In the genomic region with DNA sequence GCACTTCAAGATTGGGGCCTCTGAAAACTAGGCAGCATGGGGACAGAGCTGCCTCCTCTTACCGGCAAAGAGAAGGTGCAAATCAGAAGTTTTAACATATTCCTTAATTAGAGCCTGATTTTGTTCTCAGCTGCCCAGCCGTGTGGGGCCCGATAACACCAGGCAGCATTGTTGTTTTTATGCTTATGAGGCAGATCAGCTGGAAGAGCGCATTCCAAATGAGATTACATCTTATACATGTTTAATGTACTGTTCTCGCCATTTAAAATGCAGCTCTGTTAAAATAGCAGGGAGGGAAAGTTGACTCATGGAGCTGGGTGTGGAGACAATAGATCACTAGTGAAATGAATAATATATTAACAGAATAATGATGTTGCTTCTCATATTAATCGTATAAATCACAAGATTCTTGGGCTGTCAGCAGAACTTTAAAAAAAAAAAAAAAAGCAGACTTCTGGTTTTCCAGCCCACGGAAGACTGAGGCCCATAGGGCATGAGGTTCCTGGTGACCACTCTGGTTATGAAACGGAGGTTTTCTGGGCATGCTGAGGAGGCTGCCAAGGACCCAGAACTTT, we compare ENCODE assay signal across 21 cellular contexts.
"Had no signal": no experiment of that assay in that cellular context is flagged by ENCODE, and none has a peak within 500 bp of the region (broad histone marks: within the 10 kb centered on the region; RNA-seq: fewer than 3 reads in every experiment).

No MANE protein-coding gene starts in this region.

- H3K9me3 ChIP-seq: esophagus squamous epithelium, right atrium auricular region, upper lobe of right lung had no signal

- H3K36me3 ChIP-seq: esophagus squamous epithelium, heart right ventricle, right atrium auricular region, spleen, upper lobe of right lung had no signal

- H3K27ac ChIP-seq: coronary artery, esophagus squamous epithelium, heart right ventricle, right atrium auricular region, spleen, upper lobe of right lung had no signal

- H3K36me3 Mint-ChIP-seq: memory B cell had no signal

- DNase-seq: activated CD4-positive, alpha-beta T cell treated with anti-CD3 and anti-CD28 coated beads for 1 hour; activated CD4-positive, alpha-beta T cell treated with anti-CD3 and anti-CD28 coated beads, Interleukin-2, amount 50 U/mL, for 1 hour; activated CD8-positive, alpha-beta T cell treated with anti-CD3 and anti-CD28 coated beads, Interleukin-2, amount 10 ng/mL, durations not matched to agents 7 days and 5 days; activated gamma-delta T cell; activated naive CD4-positive, alpha-beta T cell treated with anti-CD3 and anti-CD28 coated beads, Interleukin-2, amount 50 U/mL, for 16 hours; anterior cingulate cortex; cerebellar nuclear complex; esophagus squamous epithelium; heart right ventricle; left ventricle myocardium superior; naive B cell; spleen; stimulated activated CD4-positive, alpha-beta T cell treated with anti-CD3 and anti-CD28 coated beads, Interleukin-4, amount 100 ng/mL, for 1 hour; stimulated activated naive CD4-positive, alpha-beta T cell treated with Interleukin-2 at 50 U/mL for 16 hours; T-helper 9 cell; upper lobe of right lung had no signal

- H3K27me3 ChIP-seq: right atrium auricular region, upper lobe of right lung had no signal

- H3K4me1 ChIP-seq: esophagus squamous epithelium, upper lobe of right lung had no signal

- ATAC-seq: activated CD8-positive, alpha-beta T cell treated with anti-CD3 and anti-CD28 coated beads, Interleukin-2, amount 10 ng/mL, durations not matched to agents 7 days and 5 days; heart right ventricle; left ventricle myocardium superior; upper lobe of right lung had no signal

- H3K27ac Mint-ChIP-seq: activated CD8-positive, alpha-beta T cell treated with anti-CD3 and anti-CD28 coated beads, Interleukin-2, amount 10 ng/mL, durations not matched to agents 7 days and 5 days; activated T-helper 1 cell treated with anti-CD3 and anti-CD28 coated beads, Interleukin-12 subunit alpha, Interleukin-12 subunit beta, Interleukin-2, Interleukin-4 antibody, amounts not matched to agents 30 ng/mL and 10 ng/mL and 1 ng/mL, durations not matched to agents 14 hours and 24 hours and 36 hours; memory B cell; naive B cell; progenitor cell of endocrine pancreas had no signal

- H3K4me3 Mint-ChIP-seq: activated CD8-positive, alpha-beta T cell treated with anti-CD3 and anti-CD28 coated beads, Interleukin-2, amount 10 ng/mL, durations not matched to agents 7 days and 5 days; activated T-helper 1 cell treated with anti-CD3 and anti-CD28 coated beads, Interleukin-12 subunit alpha, Interleukin-12 subunit beta, Interleukin-2, Interleukin-4 antibody, amounts not matched to agents 30 ng/mL and 10 ng/mL and 1 ng/mL, durations not matched to agents 14 hours and 24 hours and 36 hours; memory B cell; naive B cell had no signal

- H3K4me3 ChIP-seq: coronary artery, esophagus squamous epithelium, heart right ventricle, right atrium auricular region, spleen, upper lobe of right lung had no signal
